19 cellular contexts compared by ENCODE assay signal in the genomic region with DNA sequence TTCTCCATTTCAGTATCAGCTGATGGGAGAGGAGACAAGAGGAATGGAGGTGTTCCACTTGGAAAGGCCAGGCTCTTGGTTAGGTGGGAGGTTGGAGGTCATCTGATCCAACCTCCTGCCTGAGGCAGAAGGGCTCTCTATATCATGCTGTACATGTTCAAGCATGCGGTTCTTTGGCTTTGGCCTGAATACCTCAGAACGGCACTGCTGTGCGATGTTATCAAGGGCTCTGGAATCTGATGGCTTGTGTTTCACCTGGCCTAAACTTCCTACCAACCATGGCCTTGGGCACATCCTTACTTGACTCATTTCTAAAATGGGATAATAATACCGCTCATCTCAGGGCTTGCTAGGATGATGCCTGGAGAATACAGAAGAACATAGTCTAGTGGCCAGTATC.
"Had no signal": no experiment of that assay in that cellular context is flagged by ENCODE, and none has a peak within 500 bp of the region (broad histone marks: within the 10 kb centered on the region; RNA-seq: fewer than 3 reads in every experiment).

No MANE protein-coding gene starts in this region.

- H3K9me3 ChIP-seq: left lung, pancreas, thyroid gland had no signal

- H3K36me3 ChIP-seq: brain microvascular endothelial cell, heart right ventricle, left lung, pancreas, thyroid gland had no signal

- H3K27ac ChIP-seq: brain microvascular endothelial cell, dorsolateral prefrontal cortex, heart right ventricle, left lung, thyroid gland had no signal

- H3K4me3 ChIP-seq: dorsolateral prefrontal cortex, heart right ventricle, left lung, lung, pancreas, thyroid gland had no signal

- H3K27me3 ChIP-seq: brain microvascular endothelial cell, dorsolateral prefrontal cortex, left lung, pancreas, thyroid gland had no signal

- ATAC-seq: activated CD8-positive, alpha-beta memory T cell treated with anti-CD3 and anti-CD28 coated beads, Interleukin-2, amount 10 ng/mL, durations not matched to agents 7 days and 5 days; activated CD8-positive, alpha-beta T cell treated with anti-CD3 and anti-CD28 coated beads for 36 hours; activated naive CD8-positive, alpha-beta T cell treated with anti-CD3 and anti-CD28 coated beads, Interleukin-2, amount 50 U/mL, for 24 hours; effector memory CD8-positive, alpha-beta T cell; heart right ventricle; left lung; natural killer cell treated with Interleukin-12 subunit alpha and Interleukin-12 subunit beta and Interleukin-15 and Interleukin-18, amount 100 ng/mL, for 72 hours; right cardiac atrium; stimulated activated naive CD8-positive, alpha-beta T cell treated with anti-CD3 and anti-CD28 coated beads, Interleukin-15, Interleukin-2, amounts not matched to agents 100 U/mL and 50 U/mL, for 24 hours had no signal

- DNase-seq: activated CD8-positive, alpha-beta memory T cell treated with anti-CD3 and anti-CD28 coated beads, Interleukin-2, amount 10 ng/mL, durations not matched to agents 7 days and 5 days; activated CD8-positive, alpha-beta T cell treated with anti-CD3 and anti-CD28 coated beads for 36 hours; activated effector memory CD4-positive, alpha-beta T cell treated with anti-CD3 and anti-CD28 coated beads, Interleukin-2, amount 50 U/mL, for 16 hours; activated naive CD4-positive, alpha-beta T cell treated with anti-CD3 and anti-CD28 coated beads, Interleukin-2, amount 10 ng/mL, durations not matched to agents 7 days and 5 days; activated naive CD8-positive, alpha-beta T cell treated with anti-CD3 and anti-CD28 coated beads, Interleukin-2, amount 50 U/mL, for 24 hours; activated T-cell treated with anti-CD3 and anti-CD28 coated beads for 4 hours; brain microvascular endothelial cell; dorsolateral prefrontal cortex; effector memory CD8-positive, alpha-beta T cell; heart right ventricle; left lung; pancreas; right cardiac atrium; stimulated activated CD4-positive, alpha-beta T cell treated with anti-CD3 and anti-CD28 coated beads, Interleukin-4, amount 100 ng/mL, for 4 hours; stimulated activated naive CD8-positive, alpha-beta T cell treated with anti-CD3 and anti-CD28 coated beads, Interleukin-15, Interleukin-2, amounts not matched to agents 100 U/mL and 50 U/mL, for 24 hours; substantia nigra; thyroid gland had no signal

- H3K4me1 ChIP-seq: heart right ventricle, thyroid gland had no signal
